Comparison of ENCODE assay signal across 18 cellular contexts in genomic region chr7:79880312-79880711, GRCh38.
DNase-seq lines count a peak whose midpoint lies in the region; ATAC-seq and TF ChIP-seq lines count a peak whose summit lies in the region.
"Had no signal": no experiment of that assay in that cellular context is flagged by ENCODE, and none has a peak within 500 bp of the region (broad histone marks: within the 10 kb centered on the region; RNA-seq: fewer than 3 reads in every experiment).

No MANE protein-coding gene starts in this region.

- H3K27me3 ChIP-seq in mesendoderm (ENCODE audit: insufficient read depth, low read length, poor library complexity) (no peaks in the 10 kb centered on the region), mammary epithelial cell (ENCODE audit: insufficient read depth, low read length) (peaks cover 2% of the 10 kb centered on the region)
- H3K27me3 ChIP-seq: right lobe of liver, transverse colon had no signal

- H3K9me3 ChIP-seq in mammary epithelial cell (replicated peaks; ENCODE audit: insufficient read depth, low read length) = no peaks in the 10 kb centered on the region
- H3K9me3 ChIP-seq: left ventricle myocardium inferior, right lobe of liver, transverse colon had no signal

- no peaks in the 10 kb centered on the region for H3K27me3 Mint-ChIP-seq in activated CD4-positive, alpha-beta T cell treated with anti-CD3 and anti-CD28 coated beads, Interleukin-2, amount 10 ng/mL, durations not matched to agents 7 days and 5 days
- H3K27me3 Mint-ChIP-seq: CD4-positive, CD25-positive, alpha-beta regulatory T cell had no signal

- H4K8ac ChIP-seq in mesendoderm (ENCODE audit: low read depth, low read length) = no peak overlapping the region

- POLR2A ChIA-PET in activated CD4-positive, alpha-beta T cell treated with anti-CD3 and anti-CD28 coated beads, Interleukin-2, amount 10 ng/mL, durations not matched to agents 7 days and 5 days (lab: Charles Lee) = no interaction called here

- dilution Hi-C loops in mammary epithelial cell (cut with HindIII; ENCODE audit: low sequenced_read_pairs) = no loop called here

- H4K5ac ChIP-seq in mesendoderm (ENCODE audit: low read length) = no peak overlapping the region

- no CpG with 5 or more reads among the region's 2 CpGs for WGBS in mesendoderm (ENCODE audit: extremely low coverage, insufficient coverage, low lambda C conversion rate)
- WGBS in mammary epithelial cell (ENCODE audit: low coverage, missing lambda C conversion rate) = 39% methylated on average over 2 of the region's 2 CpGs

- no peak overlapping the region for H3K23ac ChIP-seq in mesendoderm (ENCODE audit: low read length)

- no peaks in the 10 kb centered on the region for H3K9me3 Mint-ChIP-seq in activated CD4-positive, alpha-beta T cell treated with anti-CD3 and anti-CD28 coated beads, Interleukin-2, amount 10 ng/mL, durations not matched to agents 7 days and 5 days

- CTCF ChIA-PET in mammary epithelial cell (lab: Charles Lee; ENCODE audit: low non-redundant PET) = no interaction called here
- CTCF ChIA-PET in activated CD4-positive, alpha-beta T cell treated with anti-CD3 and anti-CD28 coated beads, Interleukin-2, amount 10 ng/mL, durations not matched to agents 7 days and 5 days (lab: Charles Lee) = no interaction called here

- no peak overlapping the region for H2BK120ac ChIP-seq in mesendoderm (ENCODE audit: low read depth, low read length)

- intact Hi-C loops in mammary epithelial cell (cut with micrococcal nuclease) = no loop called here

- no peaks in the 10 kb centered on the region for H3K4me1 Mint-ChIP-seq in activated CD4-positive, alpha-beta T cell treated with anti-CD3 and anti-CD28 coated beads, Interleukin-2, amount 10 ng/mL, durations not matched to agents 7 days and 5 days
- H3K4me1 Mint-ChIP-seq: CD4-positive, CD25-positive, alpha-beta regulatory T cell had no signal

- no peak overlapping the region for H3K56ac ChIP-seq in mesendoderm (ENCODE audit: low read length)

- H4K20me1 ChIP-seq in mammary epithelial cell (ENCODE audit: insufficient read depth, low read length) = no peaks in the 10 kb centered on the region

- DNase-seq in DMS 273 (lab: John Stamatoyannopoulos, UW; ENCODE audit: unreplicated experiment) = peak; percentile 95
- peak; percentile 90 for DNase-seq in NCI-H1694 treated with DMSO at 0.1 percent for 48 hours (lab: John Stamatoyannopoulos, UW)
- DNase-seq in NCI-H748 (lab: John Stamatoyannopoulos, UW; ENCODE audit: unreplicated experiment) = peak; percentile 93
- DNase-seq in mesendoderm = peak; percentile 2
- no peak for DNase-seq in COLO668 (lab: John Stamatoyannopoulos, UW; ENCODE audit: unreplicated experiment)
- no peak for DNase-seq in mammary epithelial cell
- no peak for DNase-seq in activated CD4-positive, alpha-beta T cell treated with anti-CD3 and anti-CD28 coated beads, Interleukin-2, amount 10 ng/mL, durations not matched to agents 7 days and 5 days
- DNase-seq: CD4-positive, CD25-positive, alpha-beta regulatory T cell; H7; left ventricle myocardium inferior; nucleus accumbens; right lobe of liver; stimulated activated naive CD8-positive, alpha-beta T cell treated with anti-CD3 and anti-CD28 coated beads, Interleukin-15, Interleukin-2, amounts not matched to agents 100 U/mL and 50 U/mL, for 24 hours; T1000; transverse colon had no signal

- no peak for TF ChIP-seq CTCF in mammary epithelial cell (conservative IDR thresholded peaks at IDR 0.05 in 1 of 2, IDR thresholded peaks at IDR 0.05 in 1 of 2; ENCODE audit: extremely low read depth in 1 of 2, insufficient read depth in 1 of 2, low read depth in 1 of 2, low read length in 2 of 2)

- H3K79me2 ChIP-seq in mesendoderm (ENCODE audit: control insufficient read depth, insufficient read depth, low read length) (no peaks in the 10 kb centered on the region), mammary epithelial cell (ENCODE audit: insufficient read depth, low read length) (no peaks in the 10 kb centered on the region)

- H3K4me3 ChIP-seq in mesendoderm (ENCODE audit: low read length) (no peak overlapping the region), mammary epithelial cell (replicated peaks in 1 of 3; ENCODE audit: insufficient read depth in 1 of 3, low read depth in 2 of 3, low read length in 3 of 3) (no peak overlapping the region)
- H3K4me3 ChIP-seq: left ventricle myocardium inferior, right lobe of liver, transverse colon had no signal

- H3K27ac Mint-ChIP-seq in activated CD4-positive, alpha-beta T cell treated with anti-CD3 and anti-CD28 coated beads, Interleukin-2, amount 10 ng/mL, durations not matched to agents 7 days and 5 days = no peak overlapping the region
- H3K27ac Mint-ChIP-seq: CD4-positive, CD25-positive, alpha-beta regulatory T cell had no signal

- no peak overlapping the region for H2BK15ac ChIP-seq in mesendoderm (replicated peaks; ENCODE audit: low read depth)

- H3K4me1 ChIP-seq in mesendoderm (ENCODE audit: control insufficient read depth, low read depth, low read length) (no peaks in the 10 kb centered on the region), mammary epithelial cell (ENCODE audit: insufficient read depth, low read length) (no peaks in the 10 kb centered on the region)
- H3K4me1 ChIP-seq: left ventricle myocardium inferior, right lobe of liver, transverse colon had no signal

- no peaks in the 10 kb centered on the region for H3K79me1 ChIP-seq in mesendoderm (ENCODE audit: low read length)

- H3K36me3 Mint-ChIP-seq in activated CD4-positive, alpha-beta T cell treated with anti-CD3 and anti-CD28 coated beads, Interleukin-2, amount 10 ng/mL, durations not matched to agents 7 days and 5 days (ENCODE audit: low read depth) = no peaks in the 10 kb centered on the region
- H3K36me3 Mint-ChIP-seq: CD4-positive, CD25-positive, alpha-beta regulatory T cell had no signal

- H3K4me3 Mint-ChIP-seq in activated CD4-positive, alpha-beta T cell treated with anti-CD3 and anti-CD28 coated beads, Interleukin-2, amount 10 ng/mL, durations not matched to agents 7 days and 5 days = no peak overlapping the region
- H3K4me3 Mint-ChIP-seq: CD4-positive, CD25-positive, alpha-beta regulatory T cell had no signal

- H2AK5ac ChIP-seq in mesendoderm (ENCODE audit: low read length) = no peak overlapping the region

- no peak for ATAC-seq in HG02870 (IDR thresholded peaks at IDR 0.05; ENCODE audit: unreplicated experiment)
- ATAC-seq: esophagus mucosa; right lobe of liver; SK-N-SH treated with all-trans-retinoic acid at 6 μM for 48 hours; stimulated activated naive CD8-positive, alpha-beta T cell treated with anti-CD3 and anti-CD28 coated beads, Interleukin-15, Interleukin-2, amounts not matched to agents 100 U/mL and 50 U/mL, for 24 hours had no signal

- H3K9ac ChIP-seq in mesendoderm (ENCODE audit: low read length) (no peak overlapping the region), mammary epithelial cell (ENCODE audit: insufficient read depth, low read length) (no peak overlapping the region)

- H3K36me3 ChIP-seq in mesendoderm (ENCODE audit: control insufficient read depth, insufficient read depth, low read length) (no peaks in the 10 kb centered on the region), mammary epithelial cell (ENCODE audit: insufficient read depth, low read length) (no peaks in the 10 kb centered on the region)
- H3K36me3 ChIP-seq: left ventricle myocardium inferior, right lobe of liver, transverse colon had no signal

- no peak overlapping the region for H3K4ac ChIP-seq in mesendoderm (ENCODE audit: low read depth, low read length)

- H3K4me2 ChIP-seq in mesendoderm (ENCODE audit: low read length) (no peak overlapping the region), mammary epithelial cell (ENCODE audit: insufficient read depth, low read depth, low read length) (no peak overlapping the region)

- no peak overlapping the region for H3K18ac ChIP-seq in mesendoderm (ENCODE audit: low read length)

- BruUV-seq in mammary epithelial cell (replicated peaks; lab: Mats Ljungman, UMichigan) = no TSS peak

- in situ Hi-C loops in mammary epithelial cell (cut with MboI; ENCODE audit: low sequenced_read_pairs in 2 of 2) = no loop called here

- no peak overlapping the region for H2BK5ac ChIP-seq in mesendoderm (ENCODE audit: low read length)

- H2AFZ ChIP-seq in mammary epithelial cell (ENCODE audit: low read depth, low read length) = no peak overlapping the region

- H3K27ac ChIP-seq in mesendoderm (ENCODE audit: low read depth, low read length) = no peak overlapping the region
- no peak overlapping the region for H3K27ac ChIP-seq in mammary epithelial cell (ENCODE audit: insufficient read depth, low read depth, low read length)
- H3K27ac ChIP-seq: left ventricle myocardium inferior, right lobe of liver, transverse colon had no signal

Comparison
In these comparisons a context has a peak if more than half of its experiments do, and no peak if none do; other contexts are left out.
1. DNase-seq: peak in DMS 273 (single experiment), NCI-H1694 treated with DMSO at 0.1 percent for 48 hours (single experiment), NCI-H748 (single experiment) and mesendoderm (single experiment); none in COLO668 (single experiment), mammary epithelial cell (single experiment) and activated CD4-positive, alpha-beta T cell treated with anti-CD3 and anti-CD28 coated beads, Interleukin-2, amount 10 ng/mL, durations not matched to agents 7 days and 5 days (single experiment).